Comparison of ENCODE assay signal across 1 cellular context in genomic region chr3:155790272-155790918, GRCh38.
TF ChIP-seq lines count a peak whose summit lies in the region.

No MANE protein-coding gene starts in this region.

TF ChIP-seq in GM23338, 12 proteins besides CTCF, POLR2A, EP300 and RAD21:
- TF ChIP-seq REST (IDR thresholded peaks at IDR 0.05; ENCODE audit: unreplicated experiment), result no peak
- TF ChIP-seq ZNF114 (CRISPR knock-in tag; IDR thresholded peaks at IDR 0.05), result no peak
- TF ChIP-seq POLR2AphosphoS5 (IDR thresholded peaks at IDR 0.05; ENCODE audit: low read depth), result no peak
- no peak for TF ChIP-seq EZH2 (IDR thresholded peaks at IDR 0.05; ENCODE audit: low read depth, unreplicated experiment)
- no peak for TF ChIP-seq JUNB (IDR thresholded peaks at IDR 0.05; ENCODE audit: unreplicated experiment)
- no peak for TF ChIP-seq EZH2phosphoT487 (IDR thresholded peaks at IDR 0.05; ENCODE audit: unreplicated experiment)
- TF ChIP-seq STAT1 (IDR thresholded peaks at IDR 0.05; ENCODE audit: unreplicated experiment), result no peak
- no peak for TF ChIP-seq ZNF462 (CRISPR knock-in tag; IDR thresholded peaks at IDR 0.05)
- no peak for TF ChIP-seq NANOG (IDR thresholded peaks at IDR 0.05; ENCODE audit: borderline replicate concordance)
- no peak for TF ChIP-seq CREB1 (CRISPR knock-in tag; IDR thresholded peaks at IDR 0.05; ENCODE audit: low read depth)
- no peak for TF ChIP-seq ZNF331 (CRISPR knock-in tag; IDR thresholded peaks at IDR 0.05; ENCODE audit: low read depth)
- no peak for TF ChIP-seq ETS1 (IDR thresholded peaks at IDR 0.05)
